ENCODE assay signal across 11 cellular contexts in genomic region chr20:63854766-63855362, GRCh38. TPM values are rescaled to one million over a fixed set of nuclear protein-coding genes. Genes with fewer than 3 reads are reported as not detected.
A peak's percentile ranks its signal among the peaks of the same experiment; 100 is the strongest.
DNase-seq lines count a peak whose midpoint lies in the region; ATAC-seq and TF ChIP-seq lines count a peak whose summit lies in the region.
"Had no signal": no experiment of that assay in that cellular context is flagged by ENCODE, and none has a peak within 500 bp of the region (broad histone marks: within the 10 kb centered on the region; RNA-seq: fewer than 3 reads in every experiment).

No MANE protein-coding gene starts in this region.

- no peaks in the 10 kb centered on the region for H3K79me2 ChIP-seq in OCI-LY3 (ENCODE audit: low read length)

- peaks cover 32% of the 10 kb centered on the region for H3K4me1 ChIP-seq in OCI-LY3 (ENCODE audit: low read length)
- peaks cover 6 to 18% of the 10 kb centered on the region in 2 donors for H3K4me1 ChIP-seq in esophagus (ENCODE audit: control insufficient read depth in 2 of 2, insufficient read depth in 2 of 2, low read length in 1 of 2)
- H3K4me1 ChIP-seq in mesodermal cell (ENCODE audit: control insufficient read depth, insufficient read depth, low read length, poor library complexity, severe bottlenecking), result peaks cover 42% of the 10 kb centered on the region
- H3K4me1 ChIP-seq in transverse colon, result peaks cover 18 to 46% (median 24%) of the 10 kb centered on the region in 4 donors

- H3K36me3 ChIP-seq in OCI-LY3 (replicated peaks; ENCODE audit: low read depth, low read length), result no peaks in the 10 kb centered on the region
- no peaks in the 10 kb centered on the region for H3K36me3 ChIP-seq in esophagus (ENCODE audit: control insufficient read depth in 2 of 2, insufficient read depth in 2 of 2, low read length in 1 of 2)
- H3K36me3 ChIP-seq in mesodermal cell (ENCODE audit: control insufficient read depth, insufficient read depth, low read length), result no peaks in the 10 kb centered on the region
- H3K36me3 ChIP-seq in transverse colon, result no peaks in the 10 kb centered on the region

- ATAC-seq in GM19328 (IDR thresholded peaks at IDR 0.05; ENCODE audit: unreplicated experiment) (no peak), HG02981 (IDR thresholded peaks at IDR 0.05; ENCODE audit: unreplicated experiment) (no peak)

- H2AFZ ChIP-seq in OCI-LY3 (ENCODE audit: low read depth, low read length), result no peak overlapping the region

- in situ Hi-C loops in transverse colon (cut with MboI; ENCODE audit: low pct_ligation_motif_present in 1 of 4, low pct_unique_long_range_greater_than_20kb in 1 of 4, low sequenced_read_pairs in 3 of 4), result no loop called here

- H3K9me3 ChIP-seq in OCI-LY3 (ENCODE audit: insufficient read depth, low read length) (no peaks in the 10 kb centered on the region), esophagus (ENCODE audit: control insufficient read depth in 2 of 2, insufficient read depth in 1 of 2, low read depth in 1 of 2, low read length in 1 of 2) (no peaks in the 10 kb centered on the region), mesodermal cell (ENCODE audit: control insufficient read depth, low read length) (no peaks in the 10 kb centered on the region), transverse colon (no peaks in the 10 kb centered on the region)

- intact Hi-C loops in transverse colon (cut with DNase I; ENCODE audit: low total_unique reads), result no loop called here

- TF ChIP-seq CTCF in OCI-LY3 (IDR thresholded peaks at IDR 0.05; ENCODE audit: low read depth, low read length) (no peak), transverse colon (IDR thresholded peaks at IDR 0.05) (no peak)

- peak overlapping the region; percentile 45; the same call in 1 of the 2 replicates for H3K9ac ChIP-seq in OCI-LY3 (ENCODE audit: low read length)

- TF ChIP-seq EP300 in transverse colon (IDR thresholded peaks at IDR 0.05; ENCODE audit: low read depth), result no peak

- no peak for TF ChIP-seq POLR2A in transverse colon (IDR thresholded peaks at IDR 0.05)

- 5 to 11% methylated on average over 25 to 26 of the region's 26 CpGs for WGBS in esophagus, 2 donors
- WGBS in mesodermal cell (ENCODE audit: insufficient coverage in 2 of 2), 2 experiments, result 31 to 41% methylated on average over 13 to 21 of the region's 26 CpGs
- 18% methylated on average over 22 of the region's 26 CpGs; no CpG with 5 or more reads in 1 of the 2 donors for WGBS in transverse colon (ENCODE audit: low coverage in 1 of 2), 2 donors

- H3K4me2 ChIP-seq in OCI-LY3 (ENCODE audit: low read length), result peak overlapping the region; percentile 50; the same call in 1 of the 2 replicates

- DNase-seq in transverse colon (no peak), EL (no peak)
- no peak for DNase-seq in activated effector memory CD4-positive, alpha-beta T cell treated with Interleukin-2 at 50 U/mL for 16 hours
- DNase-seq: effector CD4-positive, alpha-beta T cell; NCI-H2029 had no signal

- H3K27ac ChIP-seq in OCI-LY3 (ENCODE audit: low read length) (no peak overlapping the region), esophagus (ENCODE audit: low read depth in 2 of 2, low read length in 1 of 2) (peak overlapping the region; percentile 17 to 26), mesodermal cell (ENCODE audit: low read depth, low read length, severe bottlenecking) (peak overlapping the region; percentile 69), transverse colon (peak overlapping the region; percentile 45 to 71 (median 54))

- H3K4me3 ChIP-seq in OCI-LY3 (ENCODE audit: low read length), result no peak overlapping the region
- no peak overlapping the region for H3K4me3 ChIP-seq in esophagus (ENCODE audit: low read depth in 1 of 2, low read length in 2 of 2)
- no peak overlapping the region for H3K4me3 ChIP-seq in mesodermal cell (ENCODE audit: extremely low read depth, insufficient read depth, low read length, poor library complexity, severe bottlenecking)
- peak overlapping the region in 1 of 4 donors; percentile 18 for H3K4me3 ChIP-seq in transverse colon

- H3K27me3 ChIP-seq in OCI-LY3 (ENCODE audit: low read depth, low read length), result peaks cover 12% of the 10 kb centered on the region
- peaks cover 0 to 6% of the 10 kb centered on the region in 2 donors for H3K27me3 ChIP-seq in esophagus (ENCODE audit: control insufficient read depth in 1 of 2, insufficient read depth in 2 of 2, low read length in 2 of 2)
- H3K27me3 ChIP-seq in transverse colon, result peaks cover 64% of the 10 kb centered on the region

- no peaks in the 10 kb centered on the region for H4K20me1 ChIP-seq in OCI-LY3 (ENCODE audit: insufficient read depth, low read length)

RNA-seq across cellular contexts. Expression of gene ABHD16B, which starts 6.4 kb away (rescaled TPM):
- under 1 TPM; 0.42 to 0.92 TPM for polyA plus RNA-seq in esophagus
- polyA plus RNA-seq in mesodermal cell (2013, experiment 1 of 2), result not detected
- polyA plus RNA-seq in mesodermal cell (2013, experiment 2 of 2), result not detected
- total RNA-seq in transverse colon, result not detected
- total RNA-seq: lung microvascular endothelial cell had no signal

RNA-seq across cellular contexts. Expression of gene TPD52L2, which starts 10.2 kb away (rescaled TPM):
- 100 to 1,000 TPM in 1 of 2 donors, 10 to 100 TPM in 1; 82.0 to 107 TPM for polyA plus RNA-seq in esophagus
- polyA plus RNA-seq in mesodermal cell (2013, experiment 1 of 2), result 103 TPM
- 100 TPM for polyA plus RNA-seq in mesodermal cell (2013, experiment 2 of 2)
- total RNA-seq in transverse colon, result 10 to 100 TPM; 40.8 to 67.0 (median 62.6) TPM

RNA-seq across cellular contexts. Expression of gene ZBTB46, which starts 23.8 kb away (rescaled TPM):
- 1 to 10 TPM in 1 of 2 donors, under 1 TPM in 1; 0.68 to 1.0 TPM for polyA plus RNA-seq in esophagus
- 18.5 TPM for polyA plus RNA-seq in mesodermal cell (2013, experiment 1 of 2)
- 15.9 TPM for polyA plus RNA-seq in mesodermal cell (2013, experiment 2 of 2)
- total RNA-seq in transverse colon, result 1 to 10 TPM; 2.3 to 6.0 (median 5.3) TPM

RNA-seq across cellular contexts. Expression of gene DNAJC5, which starts 40.1 kb away (rescaled TPM):
- 10 to 100 TPM; 42.9 to 59.4 TPM for polyA plus RNA-seq in esophagus
- polyA plus RNA-seq in mesodermal cell (2013, experiment 1 of 2), result 20.9 TPM
- 19.1 TPM for polyA plus RNA-seq in mesodermal cell (2013, experiment 2 of 2)
- 10 to 100 TPM; 59.9 to 77.3 (median 71.4) TPM for total RNA-seq in transverse colon
